In genomic region chr19:44608391-44608821, GRCh38 we compare ENCODE assay signal across 19 cellular contexts. TPM values are rescaled to one million over a fixed set of nuclear protein-coding genes. Genes with fewer than 3 reads are reported as not detected.
DNase-seq lines count a peak whose midpoint lies in the region; ATAC-seq and TF ChIP-seq lines count a peak whose summit lies in the region.
"Had no signal": no experiment of that assay in that cellular context is flagged by ENCODE, and none has a peak within 500 bp of the region (broad histone marks: within the 10 kb centered on the region; RNA-seq: fewer than 3 reads in every experiment).

No MANE protein-coding gene starts in this region.

- H3K27me3 Mint-ChIP-seq in WTC11 (ENCODE audit: low read depth), result no peaks in the 10 kb centered on the region

- 0 out of 2 replicates have a peak overlapping the region, but pooled peaks have one; percentile 39 for H3K27ac Mint-ChIP-seq in WTC11
- H3K27ac Mint-ChIP-seq: activated naive CD4-positive, alpha-beta T cell treated with anti-CD3 and anti-CD28 coated beads for 36 hours; stimulated activated memory B cell treated with anti-CD40 and anti-IgM and Interleukin-4, amounts not matched to agents 10 μg/mL and 1 μg/mL and 100 μg/mL, for 72 hours had no signal

- H3K9me3 Mint-ChIP-seq in WTC11, result peaks cover 11% of the 10 kb centered on the region; the same call in 1 of the 2 replicates
- H3K9me3 Mint-ChIP-seq: activated naive CD4-positive, alpha-beta T cell treated with anti-CD3 and anti-CD28 coated beads for 36 hours had no signal

- no peak for ATAC-seq in WTC11
- ATAC-seq: A549; stimulated activated memory B cell treated with anti-CD40 and anti-IgM and Interleukin-4, amounts not matched to agents 10 μg/mL and 1 μg/mL and 100 μg/mL, for 72 hours had no signal

- no peak overlapping the region for H3K4me3 Mint-ChIP-seq in WTC11
- H3K4me3 Mint-ChIP-seq: activated naive CD4-positive, alpha-beta T cell treated with anti-CD3 and anti-CD28 coated beads for 36 hours; stimulated activated memory B cell treated with anti-CD40 and anti-IgM and Interleukin-4, amounts not matched to agents 10 μg/mL and 1 μg/mL and 100 μg/mL, for 72 hours had no signal

- H3K36me3 Mint-ChIP-seq in WTC11, result no peaks in the 10 kb centered on the region
- H3K36me3 Mint-ChIP-seq: stimulated activated memory B cell treated with anti-CD40 and anti-IgM and Interleukin-4, amounts not matched to agents 10 μg/mL and 1 μg/mL and 100 μg/mL, for 72 hours had no signal

- POLR2A ChIA-PET in WTC11 (lab: Charles Lee), result no interaction called here

- DNase-seq in NCI-H1694 treated with DMSO at 0.1 percent for 48 hours (lab: John Stamatoyannopoulos, UW), result peak; percentile 4
- no peak for DNase-seq in NCI-H1694 (lab: John Stamatoyannopoulos, UW)
- peak; percentile 74 for DNase-seq in NCI-H1048 (lab: John Stamatoyannopoulos, UW)
- DNase-seq in WTC11 (ENCODE audit: low spot score), result no peak
- peak; percentile 75 to 77 for DNase-seq in lung microvascular endothelial cell (ENCODE audit: low read depth in 2 of 2)
- no peak for DNase-seq in SW480 (ENCODE audit: low spot score)
- no peak for DNase-seq in NOMO-1 treated with DMSO at 0.1 percent for 48 hours (lab: John Stamatoyannopoulos, UW; ENCODE audit: unreplicated experiment)
- DNase-seq in dedifferentiated amniotic fluid mesenchymal stem cell (ENCODE audit: extremely low spot score), result no peak
- DNase-seq: activated CD8-positive, alpha-beta memory T cell treated with anti-CD3 and anti-CD28 coated beads for 24 hours; activated naive CD4-positive, alpha-beta T cell treated with anti-CD3 and anti-CD28 coated beads for 36 hours; midbrain; NCI-H2107; SHP77 treated with DMSO at 0.1 percent for 48 hours had no signal

- no peak for TF ChIP-seq CTCF in WTC11 (IDR thresholded peaks at IDR 0.05)

- peaks cover 42% of the 10 kb centered on the region for H3K4me1 Mint-ChIP-seq in WTC11

- CTCF ChIA-PET in WTC11 (lab: Charles Lee), result interaction anchor here (3.5 kb wide), 1 partner anchor 36 kb away, joined by 22 read pairs; the partner anchor contains the start of gene PVR

TF ChIP-seq in WTC11, 78 proteins besides CTCF, POLR2A, EP300 and RAD21 (continues in another document):
- TF ChIP-seq ETV6 (CRISPR knock-in tag; IDR thresholded peaks at IDR 0.05) (no peak), NR3C1 (CRISPR knock-in tag; conservative IDR thresholded peaks at IDR 0.05; ENCODE audit: low read depth) (no peak), ATF6 (CRISPR knock-in tag; IDR thresholded peaks at IDR 0.05) (no peak), USF1 (CRISPR knock-in tag; IDR thresholded peaks at IDR 0.05) (no peak), NR1H2 (CRISPR knock-in tag; IDR thresholded peaks at IDR 0.05) (no peak), JAZF1 (CRISPR knock-in tag; IDR thresholded peaks at IDR 0.05) (no peak), IRF1 (CRISPR knock-in tag; IDR thresholded peaks at IDR 0.05) (no peak), MYBL2 (CRISPR knock-in tag; IDR thresholded peaks at IDR 0.05) (no peak), ESRRA (CRISPR knock-in tag; IDR thresholded peaks at IDR 0.05; ENCODE audit: borderline replicate concordance) (no peak), ATF2 (CRISPR knock-in tag; IDR thresholded peaks at IDR 0.05; ENCODE audit: borderline replicate concordance, low read depth) (no peak), SP1 (CRISPR knock-in tag; conservative IDR thresholded peaks at IDR 0.05) (no peak), FOXP4 (CRISPR knock-in tag; IDR thresholded peaks at IDR 0.05) (no peak), SOX15 (CRISPR knock-in tag; IDR thresholded peaks at IDR 0.05) (no peak), ATF1 (CRISPR knock-in tag; IDR thresholded peaks at IDR 0.05) (no peak), ZNF281 (CRISPR knock-in tag; IDR thresholded peaks at IDR 0.05) (no peak), GRHL2 (CRISPR knock-in tag; IDR thresholded peaks at IDR 0.05; ENCODE audit: insufficient replicate concordance, severe bottlenecking) (no peak), MAX (CRISPR knock-in tag; IDR thresholded peaks at IDR 0.05) (no peak)

RNA-seq across cellular contexts. Expression of gene IGSF23, which starts 5.0 kb away (rescaled TPM):
- not detected in 3 replicates for total RNA-seq in WTC11 (2021)
- 0.22 TPM in 1 of 2 replicates, not detected in the other for total RNA-seq in lung microvascular endothelial cell
- total RNA-seq: activated naive CD4-positive, alpha-beta T cell treated with anti-CD3 and anti-CD28 coated beads for 36 hours; chondrocyte; H1; prostate gland; vagina had no signal

RNA-seq across cellular contexts. Expression of gene PVR, which starts 35.3 kb away (rescaled TPM):
- total RNA-seq in WTC11 (2021) (13.7 to 15.9 TPM (median 15.0 TPM) in 3 replicates), lung microvascular endothelial cell (54.9 and 69.4 TPM in 2 replicates)

Comparison
In these comparisons a context has a peak if more than half of its experiments do, and no peak if none do; other contexts are left out.
1. DNase-seq: peak in NCI-H1694 treated with DMSO at 0.1 percent for 48 hours (single experiment), NCI-H1048 (single experiment) and lung microvascular endothelial cell (2 of 2); none in NCI-H1694 (single experiment), WTC11 (single experiment), SW480 (single experiment), NOMO-1 treated with DMSO at 0.1 percent for 48 hours (single experiment) and dedifferentiated amniotic fluid mesenchymal stem cell (single experiment).